ENCODE assay signal across 8 cellular contexts in genomic region chr10:87761892-87762291, GRCh38. TPM values are rescaled to one million over a fixed set of nuclear protein-coding genes. Genes with fewer than 3 reads are reported as not detected.
DNase-seq lines count a peak whose midpoint lies in the region; ATAC-seq and TF ChIP-seq lines count a peak whose summit lies in the region.
"Had no signal": no experiment of that assay in that cellular context is flagged by ENCODE, and none has a peak within 500 bp of the region (broad histone marks: within the 10 kb centered on the region; RNA-seq: fewer than 3 reads in every experiment).

No MANE protein-coding gene starts in this region.

- H3K27ac ChIP-seq in osteoblast (ENCODE audit: low read depth, low read length) (peak overlapping the region; percentile 29), suprapubic skin (no peak overlapping the region), aorta (ENCODE audit: low read depth in 1 of 2, low read length in 2 of 2) (no peak overlapping the region)
- H3K27ac ChIP-seq: SJCRH30 had no signal

- peak; percentile 52 to 66 for DNase-seq in activated T-cell treated with anti-CD3 and anti-CD28 coated beads, Interleukin-2, amount 50 U/mL, for 48 hours
- DNase-seq in osteoblast (ENCODE audit: insufficient read length, low spot score, missing footprints) (no peak), suprapubic skin (ENCODE audit: low spot score in 2 of 2) (no peak), NCI-H1694 (lab: John Stamatoyannopoulos, UW) (no peak), aorta (no peak)

- no peaks in the 10 kb centered on the region for H3K27me3 ChIP-seq in osteoblast (ENCODE audit: insufficient read depth, low read length)
- no peaks in the 10 kb centered on the region for H3K27me3 ChIP-seq in suprapubic skin
- no peaks in the 10 kb centered on the region for H3K27me3 ChIP-seq in aorta (ENCODE audit: control insufficient read depth in 1 of 2, insufficient read depth in 2 of 2, low read length in 1 of 2)
- H3K27me3 ChIP-seq: SJCRH30 had no signal

- ATAC-seq in GM19043 (IDR thresholded peaks at IDR 0.05; ENCODE audit: low read depth, unreplicated experiment) = peak; percentile 64
- ATAC-seq in HG03378 (IDR thresholded peaks at IDR 0.05; ENCODE audit: unreplicated experiment) = peak; percentile 85
- ATAC-seq in aorta (ENCODE audit: low FRiP score) = no peak

- H4K20me1 ChIP-seq in osteoblast (ENCODE audit: insufficient read depth, low read length) = no peaks in the 10 kb centered on the region

- intact Hi-C loops in aorta (cut with DNase I) = no loop called here

- H3K4me3 ChIP-seq in osteoblast (ENCODE audit: insufficient read depth, low read length) = no peak overlapping the region
- H3K4me3 ChIP-seq in suprapubic skin = no peak overlapping the region
- no peak overlapping the region for H3K4me3 ChIP-seq in aorta (ENCODE audit: low read length in 2 of 2)
- H3K4me3 ChIP-seq: SJCRH30 had no signal

- H3K79me2 ChIP-seq in osteoblast (ENCODE audit: insufficient read depth, low read length) = no peaks in the 10 kb centered on the region

- H3K4me1 ChIP-seq in osteoblast (ENCODE audit: insufficient read depth, low read length) (peaks cover 3% of the 10 kb centered on the region), suprapubic skin (no peaks in the 10 kb centered on the region), aorta (ENCODE audit: control insufficient read depth in 1 of 2, insufficient read depth in 2 of 2, low read length in 2 of 2) (no peaks in the 10 kb centered on the region)
- H3K4me1 ChIP-seq: SJCRH30 had no signal

- TF ChIP-seq EP300 in suprapubic skin (IDR thresholded peaks at IDR 0.05) = no peak

- TF ChIP-seq POLR2A in suprapubic skin (IDR thresholded peaks at IDR 0.05) = no peak

- H3K36me3 ChIP-seq in osteoblast (ENCODE audit: insufficient read depth, low read length) (peaks cover 14% of the 10 kb centered on the region), suprapubic skin (peaks cover 29% of the 10 kb centered on the region), aorta (ENCODE audit: control insufficient read depth in 1 of 2, insufficient read depth in 2 of 2, low read length in 1 of 2) (peaks cover 0 to 2% of the 10 kb centered on the region in 2 donors)
- H3K36me3 ChIP-seq: SJCRH30 had no signal

- no peak overlapping the region for H2AFZ ChIP-seq in osteoblast (ENCODE audit: low read length)

- H3K4me2 ChIP-seq in osteoblast (ENCODE audit: insufficient read depth, low read length) = no peak overlapping the region

- TF ChIP-seq CTCF in osteoblast (IDR thresholded peaks at IDR 0.05; ENCODE audit: extremely low read depth, low read depth, low read length) (no peak), suprapubic skin (IDR thresholded peaks at IDR 0.05) (no peak)

- H3K9me3 ChIP-seq in osteoblast (ENCODE audit: low read depth, low read length) = no peaks in the 10 kb centered on the region
- H3K9me3 ChIP-seq in suprapubic skin = no peaks in the 10 kb centered on the region
- no peaks in the 10 kb centered on the region for H3K9me3 ChIP-seq in aorta (ENCODE audit: control insufficient read depth, low read length)
- H3K9me3 ChIP-seq: SJCRH30 had no signal

- 68% methylated on average over 2 of the region's 2 CpGs for WGBS in suprapubic skin
- 82 to 86% methylated on average over 2 of the region's 2 CpGs for WGBS in aorta, 2 donors

RNA-seq across cellular contexts. Expression of gene ATAD1, which starts 56.1 kb away (rescaled TPM):
- 43.8 and 43.9 TPM in 2 replicates for total RNA-seq in osteoblast
- total RNA-seq in suprapubic skin = 10 to 100 TPM; 29.9 to 40.6 (median 31.5) TPM
- 10 to 100 TPM; 39.5 to 43.4 TPM for total RNA-seq in aorta
- polyA plus RNA-seq in aorta = 10 to 100 TPM; 18.8 to 24.7 TPM

Comparison
In these comparisons a context has a peak if more than half of its experiments do, and no peak if none do; other contexts are left out.
1. DNase-seq: peak in activated T-cell treated with anti-CD3 and anti-CD28 coated beads, Interleukin-2, amount 50 U/mL, for 48 hours (2 of 2); none in osteoblast (single experiment), suprapubic skin (0 of 2), NCI-H1694 (single experiment) and aorta (0 of 2).